In the genomic region with DNA sequence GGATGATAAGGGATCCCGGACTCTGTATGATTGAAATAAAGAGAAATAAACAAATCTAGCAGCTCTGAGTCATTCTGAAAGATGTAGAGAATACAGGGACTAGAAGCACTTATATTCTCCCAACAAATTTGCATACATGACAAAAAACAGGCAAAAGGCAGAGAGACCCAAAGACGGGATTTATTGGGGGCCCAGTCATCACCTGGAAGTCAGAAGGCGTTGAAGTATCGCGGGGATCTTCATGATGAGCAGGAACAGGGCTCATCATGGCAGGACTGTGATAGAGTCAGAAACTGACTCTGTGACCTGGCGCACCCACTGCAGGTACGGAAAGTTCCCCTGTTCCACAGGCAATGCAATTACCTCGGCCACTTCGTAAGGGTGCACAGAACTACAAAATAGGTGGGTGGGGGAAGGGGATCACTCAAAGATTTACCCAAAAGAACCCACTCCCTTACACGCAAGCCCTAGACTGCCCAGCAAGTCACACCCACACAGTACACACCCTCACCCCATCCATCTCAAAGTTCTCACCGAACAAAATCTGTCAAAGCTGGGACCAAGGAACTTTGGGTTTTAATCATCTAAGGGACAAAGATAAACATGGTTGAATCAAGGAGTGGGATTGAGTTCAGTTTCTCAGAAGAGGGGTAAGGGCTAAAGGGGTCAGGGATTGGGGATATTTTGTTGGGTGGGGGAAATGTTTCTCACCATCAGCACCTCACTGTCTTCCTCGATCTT, we compare ENCODE assay signal across 8 cellular contexts. TPM values are rescaled to one million over a fixed set of nuclear protein-coding genes. Genes with fewer than 3 reads are reported as not detected.
A peak's percentile ranks its signal among the peaks of the same experiment; 100 is the strongest.
DNase-seq lines count a peak whose midpoint lies in the region; ATAC-seq, FAIRE-seq and TF ChIP-seq lines count a peak whose summit lies in the region.

No MANE protein-coding gene starts in this region.

- peak overlapping the region; percentile 92 for H3K4me2 ChIP-seq in keratinocyte (ENCODE audit: control insufficient read depth, extremely low read depth, insufficient read depth, low read depth, low read length)

- no peak overlapping the region for H2AFZ ChIP-seq in keratinocyte (ENCODE audit: control insufficient read depth, low read length)

- peaks cover 5% of the 10 kb centered on the region for H4K20me1 ChIP-seq in keratinocyte (ENCODE audit: control insufficient read depth, extremely low read depth, insufficient read depth, low read length)

- TF ChIP-seq CTCF in keratinocyte (optimal IDR thresholded peaks at IDR 0.05 in 1 of 3, IDR thresholded peaks at IDR 0.05 in 1 of 3, conservative IDR thresholded peaks at IDR 0.05 in 1 of 3; ENCODE audit: extremely low read depth in 1 of 3, insufficient read depth in 2 of 3, low read length in 3 of 3) (no peak), tibial artery (IDR thresholded peaks at IDR 0.05) (no peak)

- H3K9me3 Mint-ChIP-seq in activated T-cell treated with anti-CD3 and anti-CD28 coated beads, Interleukin-2, amount 50 U/mL, for 4 hours, result no peaks in the 10 kb centered on the region
- H3K9me3 Mint-ChIP-seq in activated T-helper 2 cell treated with anti-CD3 and anti-CD28 coated beads, Interferon-gamma antibody, Interleukin-2, Interleukin-4, amounts not matched to agents 10 μg/mL and 5 μg/mL and 100 μg/mL, durations not matched to agents 14 hours and 24 hours and 36 hours, result no peaks in the 10 kb centered on the region

- H3K27ac Mint-ChIP-seq in activated T-helper 2 cell treated with anti-CD3 and anti-CD28 coated beads, Interferon-gamma antibody, Interleukin-2, Interleukin-4, amounts not matched to agents 10 μg/mL and 5 μg/mL and 100 μg/mL, durations not matched to agents 14 hours and 24 hours and 36 hours, result peak overlapping the region; percentile 100

- intact Hi-C loops in activated T-helper 2 cell treated with anti-CD3 and anti-CD28 coated beads, Interferon-gamma antibody, Interleukin-2, Interleukin-4, amounts not matched to agents 10 μg/mL and 5 μg/mL and 100 μg/mL, durations not matched to agents 14 hours and 24 hours and 36 hours (cut with micrococcal nuclease), result loop anchor here (5.0 to 10.0 kb wide), 3 partner anchors 119 to 1754 kb away; a partner anchor contains a TSS
- intact Hi-C loops in tibial artery (cut with DNase I; ENCODE audit: low total_unique reads), result loop anchor here (10.0 kb wide), 1 partner anchor 122 kb away; a partner anchor contains a TSS

- H3K4me1 Mint-ChIP-seq in activated T-cell treated with anti-CD3 and anti-CD28 coated beads, Interleukin-2, amount 50 U/mL, for 4 hours (ENCODE audit: low read depth), result peaks cover 78% of the 10 kb centered on the region
- peaks cover 54% of the 10 kb centered on the region for H3K4me1 Mint-ChIP-seq in activated T-helper 2 cell treated with anti-CD3 and anti-CD28 coated beads, Interferon-gamma antibody, Interleukin-2, Interleukin-4, amounts not matched to agents 10 μg/mL and 5 μg/mL and 100 μg/mL, durations not matched to agents 14 hours and 24 hours and 36 hours (ENCODE audit: low read depth)

- H3K4me1 ChIP-seq in keratinocyte (ENCODE audit: control insufficient read depth, extremely low read depth, insufficient read depth, low read length) (peaks cover 27% of the 10 kb centered on the region), tibial artery (peaks cover 0 to 81% (median 64%) of the 10 kb centered on the region in 4 donors)

- H3K27me3 ChIP-seq in keratinocyte (ENCODE audit: control insufficient read depth, extremely low read depth, insufficient read depth, low read length) (no peaks in the 10 kb centered on the region), tibial artery (no peaks in the 10 kb centered on the region)

- dilution Hi-C loops in keratinocyte (cut with MboI; ENCODE audit: extremely low pct_ligation_motif_present, low sequenced_read_pairs), result no loop called here

- H3K27ac ChIP-seq in keratinocyte (ENCODE audit: control insufficient read depth, insufficient read depth, low read length), result peak overlapping the region; percentile 93
- peak overlapping the region; percentile 88 to 95 for H3K27ac ChIP-seq in tibial artery

- H3K36me3 Mint-ChIP-seq in activated T-cell treated with anti-CD3 and anti-CD28 coated beads, Interleukin-2, amount 50 U/mL, for 4 hours (ENCODE audit: insufficient read depth), result peaks cover 13% of the 10 kb centered on the region
- H3K36me3 Mint-ChIP-seq in activated T-helper 2 cell treated with anti-CD3 and anti-CD28 coated beads, Interferon-gamma antibody, Interleukin-2, Interleukin-4, amounts not matched to agents 10 μg/mL and 5 μg/mL and 100 μg/mL, durations not matched to agents 14 hours and 24 hours and 36 hours (ENCODE audit: low read depth), result peaks cover 46% of the 10 kb centered on the region

- no peaks in the 10 kb centered on the region for H3K27me3 Mint-ChIP-seq in activated T-cell treated with anti-CD3 and anti-CD28 coated beads, Interleukin-2, amount 50 U/mL, for 4 hours (ENCODE audit: low read depth)
- no peaks in the 10 kb centered on the region for H3K27me3 Mint-ChIP-seq in activated T-helper 2 cell treated with anti-CD3 and anti-CD28 coated beads, Interferon-gamma antibody, Interleukin-2, Interleukin-4, amounts not matched to agents 10 μg/mL and 5 μg/mL and 100 μg/mL, durations not matched to agents 14 hours and 24 hours and 36 hours (ENCODE audit: low read depth)

- H3K79me2 ChIP-seq in keratinocyte (ENCODE audit: control insufficient read depth, insufficient read depth, low read length), result peaks cover 24% of the 10 kb centered on the region

- DNase-seq in activated T-cell treated with anti-CD3 and anti-CD28 coated beads, Interleukin-2, amount 50 U/mL, for 4 hours, result no peak
- no peak for DNase-seq in activated T-cell treated with anti-CD3 and anti-CD28 coated beads for 4 hours
- DNase-seq in activated T-helper 2 cell treated with anti-CD3 and anti-CD28 coated beads, Interferon-gamma antibody, Interleukin-2, Interleukin-4, amounts not matched to agents 10 μg/mL and 5 μg/mL and 100 μg/mL, durations not matched to agents 14 hours and 24 hours and 36 hours (ENCODE audit: low spot score), result no peak
- no peak for DNase-seq in keratinocyte (ENCODE audit: low read depth, low spot score)
- no peak for DNase-seq in tibial artery
- no peak for DNase-seq in NCI-H345 treated with DMSO at 0.1 percent for 48 hours (lab: John Stamatoyannopoulos, UW; ENCODE audit: unreplicated experiment)
- DNase-seq in medulla oblongata (ENCODE audit: extremely low spot score), result no peak

- no peaks in the 10 kb centered on the region for H3K9me1 ChIP-seq in keratinocyte (ENCODE audit: control insufficient read depth, extremely low read depth, insufficient read depth, low read length)

- peak overlapping the region; percentile 84 to 97 (median 96) for H3K4me3 ChIP-seq in keratinocyte (ENCODE audit: control insufficient read depth in 2 of 3, extremely low read depth in 1 of 3, insufficient read depth in 2 of 3, low read depth in 1 of 3, low read length in 3 of 3)
- peak overlapping the region; percentile 79 to 83 for H3K4me3 ChIP-seq in tibial artery

- FAIRE-seq in keratinocyte (lab: Jason Lieb, UNC), result no peak

- ATAC-seq in activated T-cell treated with anti-CD3 and anti-CD28 coated beads, Interleukin-2, amount 50 U/mL, for 4 hours, result peak; percentile 3 to 10
- no peak for ATAC-seq in GM21526 (IDR thresholded peaks at IDR 0.05; ENCODE audit: low FRiP score, unreplicated experiment)

- H3K9ac ChIP-seq in keratinocyte (ENCODE audit: control insufficient read depth, extremely low read depth, insufficient read depth, low read length), result peak overlapping the region; percentile 94

- H3K36me3 ChIP-seq in keratinocyte (ENCODE audit: control insufficient read depth in 2 of 2, extremely low read depth in 1 of 2, insufficient read depth in 2 of 2, low read length in 2 of 2), result peaks cover 24 to 41% of the 10 kb centered on the region in 2 experiments
- H3K36me3 ChIP-seq in tibial artery, result peaks cover 25 to 44% (median 39%) of the 10 kb centered on the region in 3 donors

- peak overlapping the region; percentile 93 for H3K4me3 Mint-ChIP-seq in activated T-cell treated with anti-CD3 and anti-CD28 coated beads, Interleukin-2, amount 50 U/mL, for 4 hours
- peak overlapping the region; percentile 96 for H3K4me3 Mint-ChIP-seq in activated T-helper 2 cell treated with anti-CD3 and anti-CD28 coated beads, Interferon-gamma antibody, Interleukin-2, Interleukin-4, amounts not matched to agents 10 μg/mL and 5 μg/mL and 100 μg/mL, durations not matched to agents 14 hours and 24 hours and 36 hours (ENCODE audit: low read depth)

- H3K9me3 ChIP-seq in keratinocyte (ENCODE audit: control insufficient read depth, low read depth, low read length) (no peaks in the 10 kb centered on the region), tibial artery (no peaks in the 10 kb centered on the region)

RNA-seq across cellular contexts. Expression of a gene that starts 1.4 kb away (rescaled TPM):
- total RNA-seq in activated T-cell treated with anti-CD3 and anti-CD28 coated beads, Interleukin-2, amount 50 U/mL, for 4 hours, result 10 to 100 TPM; 76.6 to 84.5 (median 79.2) TPM
- 143 and 146 TPM in 2 replicates for total RNA-seq in activated T-helper 2 cell treated with anti-CD3 and anti-CD28 coated beads, Interferon-gamma antibody, Interleukin-2, Interleukin-4, amounts not matched to agents 10 μg/mL and 5 μg/mL and 100 μg/mL, durations not matched to agents 14 hours and 24 hours and 36 hours
- polyA plus RNA-seq in keratinocyte, result 119 to 246 TPM (median 178 TPM) in 3 replicates
- 13.0 TPM for polyA plus RNA-seq in keratinocyte (2011; ENCODE audit: low read depth)
- polyA plus RNA-seq in keratinocyte (2011; cell fraction: cytosol; rRNA removed), result 222 and 276 TPM in 2 replicates
- 188 and 225 TPM in 2 replicates for polyA plus RNA-seq in keratinocyte (2011; cell fraction: nucleus; rRNA removed)
- polyA plus RNA-seq in keratinocyte (2012; ENCODE audit: low replicate concordance), result 238 and 287 TPM in 2 replicates
- 116 to 126 TPM (median 120 TPM) in 3 replicates for polyA minus RNA-seq in keratinocyte
- polyA minus RNA-seq in keratinocyte (2011; cell fraction: cytosol; rRNA and poly(A)+ RNA removed), result 145 TPM
- polyA minus RNA-seq in keratinocyte (2011; cell fraction: nucleus; rRNA and poly(A)+ RNA removed), result 53.3 and 55.0 TPM in 2 replicates

RNA-seq across cellular contexts. Expression of a gene that starts 3.3 kb away (rescaled TPM):
- total RNA-seq in activated T-cell treated with anti-CD3 and anti-CD28 coated beads, Interleukin-2, amount 50 U/mL, for 4 hours, result 10 to 100 TPM; 18.6 to 23.4 (median 20.2) TPM
- 60.1 and 71.3 TPM in 2 replicates for total RNA-seq in activated T-helper 2 cell treated with anti-CD3 and anti-CD28 coated beads, Interferon-gamma antibody, Interleukin-2, Interleukin-4, amounts not matched to agents 10 μg/mL and 5 μg/mL and 100 μg/mL, durations not matched to agents 14 hours and 24 hours and 36 hours
- 2.1 to 2.9 TPM (median 2.8 TPM) in 3 replicates for polyA plus RNA-seq in keratinocyte
- polyA plus RNA-seq in keratinocyte (2011; ENCODE audit: low read depth), result 1.1 TPM
- polyA plus RNA-seq in keratinocyte (2011; cell fraction: cytosol; rRNA removed), result 1.2 and 1.9 TPM in 2 replicates
- polyA plus RNA-seq in keratinocyte (2011; cell fraction: nucleus; rRNA removed), result 18.2 and 25.5 TPM in 2 replicates
- polyA plus RNA-seq in keratinocyte (2012; ENCODE audit: low replicate concordance), result 3.4 and 10.9 TPM in 2 replicates
- 4.1 to 5.7 TPM (median 5.4 TPM) in 3 replicates for polyA minus RNA-seq in keratinocyte
- 0.96 TPM for polyA minus RNA-seq in keratinocyte (2011; cell fraction: cytosol; rRNA and poly(A)+ RNA removed)
- 4.3 and 10.1 TPM in 2 replicates for polyA minus RNA-seq in keratinocyte (2011; cell fraction: nucleus; rRNA and poly(A)+ RNA removed)

RNA-seq across cellular contexts. Expression of a gene that starts 5.7 kb away (rescaled TPM):
- total RNA-seq in activated T-cell treated with anti-CD3 and anti-CD28 coated beads, Interleukin-2, amount 50 U/mL, for 4 hours, result 10 to 100 TPM; 24.4 to 29.4 (median 26.8) TPM
- total RNA-seq in activated T-helper 2 cell treated with anti-CD3 and anti-CD28 coated beads, Interferon-gamma antibody, Interleukin-2, Interleukin-4, amounts not matched to agents 10 μg/mL and 5 μg/mL and 100 μg/mL, durations not matched to agents 14 hours and 24 hours and 36 hours, result 33.0 and 39.1 TPM in 2 replicates
- 15.2 to 17.1 TPM (median 15.8 TPM) in 3 replicates for polyA plus RNA-seq in keratinocyte
- polyA plus RNA-seq in keratinocyte (2011; ENCODE audit: low read depth), result 7.6 TPM
- 9.1 and 12.6 TPM in 2 replicates for polyA plus RNA-seq in keratinocyte (2011; cell fraction: cytosol; rRNA removed)
- 50.2 and 55.7 TPM in 2 replicates for polyA plus RNA-seq in keratinocyte (2011; cell fraction: nucleus; rRNA removed)
- polyA plus RNA-seq in keratinocyte (2012; ENCODE audit: low replicate concordance), result 12.6 and 24.1 TPM in 2 replicates
- polyA minus RNA-seq in keratinocyte, result 7.9 to 14.9 TPM (median 11.1 TPM) in 3 replicates
- 9.2 TPM for polyA minus RNA-seq in keratinocyte (2011; cell fraction: cytosol; rRNA and poly(A)+ RNA removed)
- 5.5 and 10.0 TPM in 2 replicates for polyA minus RNA-seq in keratinocyte (2011; cell fraction: nucleus; rRNA and poly(A)+ RNA removed)

RNA-seq across cellular contexts. Expression of a gene that starts 24.9 kb away (rescaled TPM):
- total RNA-seq in activated T-cell treated with anti-CD3 and anti-CD28 coated beads, Interleukin-2, amount 50 U/mL, for 4 hours, result 1 to 10 TPM; 7.3 to 8.3 (median 7.4) TPM
- 78.3 and 80.9 TPM in 2 replicates for total RNA-seq in activated T-helper 2 cell treated with anti-CD3 and anti-CD28 coated beads, Interferon-gamma antibody, Interleukin-2, Interleukin-4, amounts not matched to agents 10 μg/mL and 5 μg/mL and 100 μg/mL, durations not matched to agents 14 hours and 24 hours and 36 hours
- polyA plus RNA-seq in keratinocyte, result 5.7 to 20.0 TPM (median 17.3 TPM) in 3 replicates
- 0.61 TPM for polyA plus RNA-seq in keratinocyte (2011; ENCODE audit: low read depth)
- polyA plus RNA-seq in keratinocyte (2011; cell fraction: cytosol; rRNA removed), result 3.5 and 5.2 TPM in 2 replicates
- 6.6 and 7.9 TPM in 2 replicates for polyA plus RNA-seq in keratinocyte (2011; cell fraction: nucleus; rRNA removed)
- polyA plus RNA-seq in keratinocyte (2012; ENCODE audit: low replicate concordance), result 0.31 and 16.9 TPM in 2 replicates
- 5.1 to 15.2 TPM (median 13.9 TPM) in 3 replicates for polyA minus RNA-seq in keratinocyte
- polyA minus RNA-seq in keratinocyte (2011; cell fraction: cytosol; rRNA and poly(A)+ RNA removed), result 5.8 TPM
- 4.7 and 5.0 TPM in 2 replicates for polyA minus RNA-seq in keratinocyte (2011; cell fraction: nucleus; rRNA and poly(A)+ RNA removed)

RNA-seq across cellular contexts. Expression of a gene that starts 37.8 kb away (rescaled TPM):
- 10 to 100 TPM; 22.9 to 23.4 (median 22.9) TPM for total RNA-seq in activated T-cell treated with anti-CD3 and anti-CD28 coated beads, Interleukin-2, amount 50 U/mL, for 4 hours
- 11.4 and 11.5 TPM in 2 replicates for total RNA-seq in activated T-helper 2 cell treated with anti-CD3 and anti-CD28 coated beads, Interferon-gamma antibody, Interleukin-2, Interleukin-4, amounts not matched to agents 10 μg/mL and 5 μg/mL and 100 μg/mL, durations not matched to agents 14 hours and 24 hours and 36 hours
- polyA plus RNA-seq in keratinocyte, result 6.8 to 9.9 TPM (median 7.8 TPM) in 3 replicates
- 2.8 TPM for polyA plus RNA-seq in keratinocyte (2011; ENCODE audit: low read depth)
- 5.9 and 7.1 TPM in 2 replicates for polyA plus RNA-seq in keratinocyte (2011; cell fraction: cytosol; rRNA removed)
- polyA plus RNA-seq in keratinocyte (2011; cell fraction: nucleus; rRNA removed), result 12.3 and 13.0 TPM in 2 replicates
- polyA plus RNA-seq in keratinocyte (2012; ENCODE audit: low replicate concordance), result 6.9 and 10.7 TPM in 2 replicates
- polyA minus RNA-seq in keratinocyte, result 8.9 to 15.2 TPM (median 10.3 TPM) in 3 replicates
- 5.6 TPM for polyA minus RNA-seq in keratinocyte (2011; cell fraction: cytosol; rRNA and poly(A)+ RNA removed)
- 8.2 and 12.2 TPM in 2 replicates for polyA minus RNA-seq in keratinocyte (2011; cell fraction: nucleus; rRNA and poly(A)+ RNA removed)
